ENCODE assay signal across 20 cellular contexts in genomic region chr6:99064769-99065168, GRCh38.
DNase-seq lines count a peak whose midpoint lies in the region; ATAC-seq lines count a peak whose summit lies in the region.
"Had no signal": no experiment of that assay in that cellular context is flagged by ENCODE, and none has a peak within 500 bp of the region (broad histone marks: within the 10 kb centered on the region; RNA-seq: fewer than 3 reads in every experiment).

No MANE protein-coding gene starts in this region.

- DNase-seq in Ammon's horn (ENCODE audit: low spot score) (peak; percentile 4), ELR (ENCODE audit: low read depth) (peak; percentile 5), amniotic epithelial cell (ENCODE audit: low read depth) (peak; percentile 1), kidney tubule cell (ENCODE audit: low spot score) (peak; percentile 2), NCI-H524 treated with DMSO at 0.1 percent for 48 hours (lab: John Stamatoyannopoulos, UW) (no peak)
- DNase-seq in activated naive CD4-positive, alpha-beta T cell treated with Interleukin-2 at 50 U/mL for 16 hours = no peak
- DNase-seq in stimulated activated CD4-positive, alpha-beta T cell treated with anti-CD3 and anti-CD28 coated beads, Interleukin-12 subunit alpha, Interleukin-12 subunit beta, amount 100 ng/mL, for 4 hours = no peak
- DNase-seq: BE2C; Calu3; CD4-positive, alpha-beta T cell; CD8-positive, alpha-beta memory T cell; COR-L47; DMS53; DMS79 treated with DMSO at 0.1 percent for 48 hours; GDM1; H9 had no signal

- ATAC-seq in HG03460 (IDR thresholded peaks at IDR 0.05; ENCODE audit: unreplicated experiment) = no peak
- ATAC-seq: GM12878, GM23338, HCT116 had no signal

Comparison
In these comparisons a context has a peak if more than half of its experiments do, and no peak if none do; other contexts are left out.
1. DNase-seq: peak in Ammon's horn (single experiment), ELR (single experiment), amniotic epithelial cell (single experiment) and kidney tubule cell (single experiment); none in activated naive CD4-positive, alpha-beta T cell treated with Interleukin-2 at 50 U/mL for 16 hours (single experiment), NCI-H524 treated with DMSO at 0.1 percent for 48 hours (single experiment) and stimulated activated CD4-positive, alpha-beta T cell treated with anti-CD3 and anti-CD28 coated beads, Interleukin-12 subunit alpha, Interleukin-12 subunit beta, amount 100 ng/mL, for 4 hours (single experiment).